In genomic region chr3:34152641-34153040, GRCh38 we compare ENCODE assay signal across 31 cellular contexts.
"Had no signal": no experiment of that assay in that cellular context is flagged by ENCODE, and none has a peak within 500 bp of the region (broad histone marks: within the 10 kb centered on the region; RNA-seq: fewer than 3 reads in every experiment).

No MANE protein-coding gene starts in this region.

- DNase-seq: activated CD4-positive, alpha-beta memory T cell treated with anti-CD3 and anti-CD28 coated beads for 36 hours; activated CD4-positive, alpha-beta T cell treated with anti-CD3 and anti-CD28 coated beads for 36 hours; activated CD4-positive, alpha-beta T cell treated with anti-CD3 and anti-CD28 coated beads, Interleukin-2, amount 10 ng/mL, durations not matched to agents 24 days and 14 days; activated CD4-positive, CD25-positive, alpha-beta regulatory T cell; activated CD4-positive, CD25-positive, alpha-beta regulatory T cell treated with anti-CD3 and anti-CD28 coated beads, Interleukin-2, amount 50 U/mL, for 72 hours; activated CD8-positive, alpha-beta memory T cell treated with anti-CD3 and anti-CD28 coated beads, Interleukin-2, amount 10 ng/mL, durations not matched to agents 7 days and 5 days; activated CD8-positive, alpha-beta memory T cell treated with anti-CD3 and anti-CD28 coated beads, Interleukin-2, amount 50 U/mL, for 4 hours; activated CD8-positive, alpha-beta T cell treated with anti-CD3 and anti-CD28 coated beads, Interleukin-2, amount 10 ng/mL, durations not matched to agents 7 days and 5 days; activated effector memory CD4-positive, alpha-beta T cell treated with anti-CD3 and anti-CD28 coated beads, Interleukin-2, amount 50 U/mL, for 16 hours; activated naive CD4-positive, alpha-beta T cell treated with anti-CD3 and anti-CD28 coated beads for 36 hours; activated naive CD8-positive, alpha-beta T cell treated with anti-CD3 and anti-CD28 coated beads for 36 hours; activated naive CD8-positive, alpha-beta T cell treated with anti-CD3 and anti-CD28 coated beads, Interleukin-2, amount 50 U/mL, for 24 hours; activated T-cell treated with anti-CD3 and anti-CD28 coated beads, Interleukin-2, amount 50 U/mL, for 1 hour; activated T-cell treated with anti-CD3 and anti-CD28 coated beads, Interleukin-2, amount 50 U/mL, for 48 hours; adrenal gland; amygdala; aorta; body of pancreas; central memory CD4-positive, alpha-beta T cell; effector memory CD4-positive, alpha-beta T cell; endodermal cell; foreskin fibroblast; SW 1271; T-cell; T1000 had no signal

- ATAC-seq: activated CD4-positive, alpha-beta T cell treated with anti-CD3 and anti-CD28 coated beads for 36 hours; activated CD8-positive, alpha-beta memory T cell treated with anti-CD3 and anti-CD28 coated beads, Interleukin-2, amount 10 ng/mL, durations not matched to agents 7 days and 5 days; activated CD8-positive, alpha-beta T cell treated with anti-CD3 and anti-CD28 coated beads, Interleukin-2, amount 10 ng/mL, durations not matched to agents 7 days and 5 days; activated naive CD8-positive, alpha-beta T cell treated with anti-CD3 and anti-CD28 coated beads, Interleukin-2, amount 50 U/mL, for 24 hours; body of pancreas; esophagus mucosa; T-cell had no signal

- H3K9me3 Mint-ChIP-seq: activated CD4-positive, alpha-beta memory T cell treated with anti-CD3 and anti-CD28 coated beads for 36 hours; activated CD4-positive, alpha-beta T cell treated with anti-CD3 and anti-CD28 coated beads, Interleukin-2, amount 10 ng/mL, durations not matched to agents 24 days and 14 days; activated naive CD4-positive, alpha-beta T cell treated with anti-CD3 and anti-CD28 coated beads for 36 hours; activated naive CD8-positive, alpha-beta T cell treated with anti-CD3 and anti-CD28 coated beads for 36 hours; activated naive CD8-positive, alpha-beta T cell treated with anti-CD3 and anti-CD28 coated beads, Interleukin-2, amount 50 U/mL, for 24 hours; activated T-helper 1 cell treated with anti-CD3 and anti-CD28 coated beads, Interleukin-12 subunit alpha, Interleukin-12 subunit beta, Interleukin-2, Interleukin-4 antibody, amounts not matched to agents 30 ng/mL and 10 ng/mL and 1 ng/mL, durations not matched to agents 14 hours and 24 hours and 36 hours; activated T-helper 2 cell treated with anti-CD3 and anti-CD28 coated beads, Interferon-gamma antibody, Interleukin-2, Interleukin-4, amounts not matched to agents 10 μg/mL and 5 μg/mL and 100 μg/mL, durations not matched to agents 14 hours and 24 hours and 36 hours; dendritic cell treated with granulocyte-macrophage colony-stimulating factor and Interleukin-4, amounts not matched to agents 40 ng/mL and 50 ng/mL, for 4 days; endodermal cell; T-cell; T-helper 1 cell treated with Interleukin-12 subunit alpha and Interleukin-12 subunit beta and Interleukin-4 antibody, amounts not matched to agents 30 μg/mL and 1 μg/mL, for 36 hours had no signal

- H3K27me3 Mint-ChIP-seq: activated CD4-positive, alpha-beta memory T cell treated with anti-CD3 and anti-CD28 coated beads for 36 hours; activated CD4-positive, alpha-beta T cell treated with anti-CD3 and anti-CD28 coated beads for 36 hours; activated CD4-positive, alpha-beta T cell treated with anti-CD3 and anti-CD28 coated beads, Interleukin-2, amount 10 ng/mL, durations not matched to agents 24 days and 14 days; activated CD8-positive, alpha-beta memory T cell treated with anti-CD3 and anti-CD28 coated beads, Interleukin-2, amount 10 ng/mL, durations not matched to agents 7 days and 5 days; activated naive CD4-positive, alpha-beta T cell treated with anti-CD3 and anti-CD28 coated beads, Interleukin-2, amount 50 U/mL, for 24 hours; activated naive CD8-positive, alpha-beta T cell treated with anti-CD3 and anti-CD28 coated beads for 36 hours; activated naive CD8-positive, alpha-beta T cell treated with anti-CD3 and anti-CD28 coated beads, Interleukin-2, amount 50 U/mL, for 24 hours; dendritic cell treated with granulocyte-macrophage colony-stimulating factor and Interleukin-4, amounts not matched to agents 40 ng/mL and 50 ng/mL, for 4 days; T-cell had no signal

- H3K4me3 Mint-ChIP-seq: activated CD4-positive, alpha-beta memory T cell treated with anti-CD3 and anti-CD28 coated beads for 36 hours; activated CD4-positive, alpha-beta T cell treated with anti-CD3 and anti-CD28 coated beads for 36 hours; activated CD4-positive, alpha-beta T cell treated with anti-CD3 and anti-CD28 coated beads, Interleukin-2, amount 10 ng/mL, durations not matched to agents 24 days and 14 days; activated CD8-positive, alpha-beta memory T cell treated with anti-CD3 and anti-CD28 coated beads, Interleukin-2, amount 10 ng/mL, durations not matched to agents 7 days and 5 days; activated CD8-positive, alpha-beta T cell treated with anti-CD3 and anti-CD28 coated beads, Interleukin-2, amount 10 ng/mL, durations not matched to agents 7 days and 5 days; activated naive CD4-positive, alpha-beta T cell treated with anti-CD3 and anti-CD28 coated beads for 36 hours; activated naive CD4-positive, alpha-beta T cell treated with anti-CD3 and anti-CD28 coated beads, Interleukin-2, amount 50 U/mL, for 24 hours; activated naive CD8-positive, alpha-beta T cell treated with anti-CD3 and anti-CD28 coated beads for 36 hours; activated naive CD8-positive, alpha-beta T cell treated with anti-CD3 and anti-CD28 coated beads, Interleukin-2, amount 50 U/mL, for 24 hours; activated T-helper 1 cell treated with anti-CD3 and anti-CD28 coated beads, Interleukin-12 subunit alpha, Interleukin-12 subunit beta, Interleukin-2, Interleukin-4 antibody, amounts not matched to agents 30 ng/mL and 10 ng/mL and 1 ng/mL, durations not matched to agents 14 hours and 24 hours and 36 hours; dendritic cell treated with granulocyte-macrophage colony-stimulating factor and Interleukin-4, amounts not matched to agents 40 ng/mL and 50 ng/mL, for 4 days; endodermal cell; T-cell; T-helper 1 cell treated with Interleukin-12 subunit alpha and Interleukin-12 subunit beta and Interleukin-4 antibody, amounts not matched to agents 30 μg/mL and 1 μg/mL, for 36 hours had no signal

- H3K4me1 Mint-ChIP-seq: activated CD4-positive, alpha-beta T cell treated with anti-CD3 and anti-CD28 coated beads for 36 hours; activated CD4-positive, alpha-beta T cell treated with anti-CD3 and anti-CD28 coated beads, Interleukin-2, amount 10 ng/mL, durations not matched to agents 24 days and 14 days; activated CD8-positive, alpha-beta memory T cell treated with anti-CD3 and anti-CD28 coated beads, Interleukin-2, amount 10 ng/mL, durations not matched to agents 7 days and 5 days; activated naive CD4-positive, alpha-beta T cell treated with anti-CD3 and anti-CD28 coated beads, Interleukin-2, amount 50 U/mL, for 24 hours; activated naive CD8-positive, alpha-beta T cell treated with anti-CD3 and anti-CD28 coated beads for 36 hours; activated naive CD8-positive, alpha-beta T cell treated with anti-CD3 and anti-CD28 coated beads, Interleukin-2, amount 50 U/mL, for 24 hours; endodermal cell; T-cell had no signal

- H3K36me3 Mint-ChIP-seq: activated CD4-positive, alpha-beta memory T cell treated with anti-CD3 and anti-CD28 coated beads for 36 hours; activated CD8-positive, alpha-beta memory T cell treated with anti-CD3 and anti-CD28 coated beads, Interleukin-2, amount 10 ng/mL, durations not matched to agents 7 days and 5 days; activated naive CD4-positive, alpha-beta T cell treated with anti-CD3 and anti-CD28 coated beads, Interleukin-2, amount 50 U/mL, for 24 hours; activated naive CD8-positive, alpha-beta T cell treated with anti-CD3 and anti-CD28 coated beads for 36 hours; T-cell had no signal

- H3K27ac Mint-ChIP-seq: activated CD4-positive, alpha-beta memory T cell treated with anti-CD3 and anti-CD28 coated beads for 36 hours; activated CD4-positive, alpha-beta T cell treated with anti-CD3 and anti-CD28 coated beads for 36 hours; activated CD4-positive, alpha-beta T cell treated with anti-CD3 and anti-CD28 coated beads, Interleukin-2, amount 10 ng/mL, durations not matched to agents 24 days and 14 days; activated CD8-positive, alpha-beta memory T cell treated with anti-CD3 and anti-CD28 coated beads, Interleukin-2, amount 10 ng/mL, durations not matched to agents 7 days and 5 days; activated CD8-positive, alpha-beta T cell treated with anti-CD3 and anti-CD28 coated beads, Interleukin-2, amount 10 ng/mL, durations not matched to agents 7 days and 5 days; activated naive CD4-positive, alpha-beta T cell treated with anti-CD3 and anti-CD28 coated beads for 36 hours; activated naive CD4-positive, alpha-beta T cell treated with anti-CD3 and anti-CD28 coated beads, Interleukin-2, amount 50 U/mL, for 24 hours; activated naive CD8-positive, alpha-beta T cell treated with anti-CD3 and anti-CD28 coated beads for 36 hours; activated naive CD8-positive, alpha-beta T cell treated with anti-CD3 and anti-CD28 coated beads, Interleukin-2, amount 50 U/mL, for 24 hours; activated T-helper 1 cell treated with anti-CD3 and anti-CD28 coated beads, Interleukin-12 subunit alpha, Interleukin-12 subunit beta, Interleukin-2, Interleukin-4 antibody, amounts not matched to agents 30 ng/mL and 10 ng/mL and 1 ng/mL, durations not matched to agents 14 hours and 24 hours and 36 hours; activated T-helper 2 cell treated with anti-CD3 and anti-CD28 coated beads, Interferon-gamma antibody, Interleukin-2, Interleukin-4, amounts not matched to agents 10 μg/mL and 5 μg/mL and 100 μg/mL, durations not matched to agents 14 hours and 24 hours and 36 hours; dendritic cell treated with granulocyte-macrophage colony-stimulating factor and Interleukin-4, amounts not matched to agents 40 ng/mL and 50 ng/mL, for 4 days; endodermal cell; T-cell; T-helper 1 cell treated with Interleukin-12 subunit alpha and Interleukin-12 subunit beta and Interleukin-4 antibody, amounts not matched to agents 30 μg/mL and 1 μg/mL, for 36 hours had no signal
